In genomic region chr16:89367538-89368059, GRCh38 we compare ENCODE assay signal across 20 cellular contexts.
DNase-seq lines count a peak whose midpoint lies in the region; ATAC-seq and TF ChIP-seq lines count a peak whose summit lies in the region.
"Had no signal": no experiment of that assay in that cellular context is flagged by ENCODE, and none has a peak within 500 bp of the region (broad histone marks: within the 10 kb centered on the region; RNA-seq: fewer than 3 reads in every experiment).

No MANE protein-coding gene starts in this region.

- H3K9me3 ChIP-seq in endodermal cell (ENCODE audit: control insufficient read depth, low read length), result no peaks in the 10 kb centered on the region
- H3K9me3 ChIP-seq: A549, stomach had no signal

- DNase-seq in activated CD4-positive, alpha-beta T cell treated with anti-CD3 and anti-CD28 coated beads for 36 hours, result no peak
- no peak for DNase-seq in activated CD4-positive, alpha-beta T cell treated with anti-CD3 and anti-CD28 coated beads, Interleukin-2, amount 10 ng/mL, durations not matched to agents 24 days and 14 days
- peak; percentile 42 for DNase-seq in NAMALWA (ENCODE audit: low spot score)
- DNase-seq in endodermal cell, result no peak
- DNase-seq in osteocyte (ENCODE audit: extremely low spot score, unreplicated experiment), result no peak
- no peak for DNase-seq in GM20000 (ENCODE audit: low spot score)
- DNase-seq: CD4-positive, alpha-beta memory T cell; dermis blood vessel endothelial cell; DND-41; NCI-H1436; NCI-H226; SHP77; stimulated activated CD4-positive, alpha-beta T cell treated with anti-CD3 and anti-CD28 coated beads, Interleukin-15, amount 100 ng/mL, for 24 hours; stomach had no signal

- WGBS in endodermal cell (ENCODE audit: insufficient coverage in 1 of 2, insufficient read length in 1 of 2), 2 experiments, result 93 to 95% methylated on average over 6 to 8 of the region's 8 CpGs

- H3K27me3 ChIP-seq in endodermal cell (ENCODE audit: control insufficient read depth, insufficient read depth, low read length, poor library complexity, severe bottlenecking), result no peaks in the 10 kb centered on the region
- H3K27me3 ChIP-seq: stomach had no signal

- CTCF ChIA-PET in activated CD4-positive, alpha-beta T cell treated with anti-CD3 and anti-CD28 coated beads for 36 hours (lab: Charles Lee), result no interaction called here

- no peak overlapping the region for H3K27ac ChIP-seq in endodermal cell (ENCODE audit: low read depth, low read length)
- H3K27ac ChIP-seq: A549 had no signal

- no peak overlapping the region for H3K9ac ChIP-seq in endodermal cell (ENCODE audit: extremely low read depth, low read length, poor library complexity, severe bottlenecking)

- POLR2A ChIA-PET in activated CD4-positive, alpha-beta T cell treated with anti-CD3 and anti-CD28 coated beads for 36 hours (lab: Charles Lee), result no interaction called here

- TF ChIP-seq CTCF in endodermal cell (conservative IDR thresholded peaks at IDR 0.05) (no peak), osteocyte (IDR thresholded peaks at IDR 0.05) (no peak), GM20000 (IDR thresholded peaks at IDR 0.05; ENCODE audit: extremely low read depth, missing control alignments) (no peak)

- no peaks in the 10 kb centered on the region for H3K9me3 Mint-ChIP-seq in activated CD4-positive, alpha-beta T cell treated with anti-CD3 and anti-CD28 coated beads for 36 hours (ENCODE audit: low read depth)
- H3K9me3 Mint-ChIP-seq in activated CD4-positive, alpha-beta T cell treated with anti-CD3 and anti-CD28 coated beads, Interleukin-2, amount 10 ng/mL, durations not matched to agents 24 days and 14 days, result no peaks in the 10 kb centered on the region
- H3K9me3 Mint-ChIP-seq in endodermal cell, result no peaks in the 10 kb centered on the region
- no peaks in the 10 kb centered on the region for H3K9me3 Mint-ChIP-seq in osteocyte (ENCODE audit: unreplicated experiment)
- H3K9me3 Mint-ChIP-seq: CD4-positive, alpha-beta memory T cell; natural killer cell treated with Interleukin-12 subunit alpha and Interleukin-12 subunit beta and Interleukin-15 and Interleukin-18, amount 100 ng/mL, for 72 hours had no signal

- peak overlapping the region; percentile 31 for H3K27ac Mint-ChIP-seq in activated CD4-positive, alpha-beta T cell treated with anti-CD3 and anti-CD28 coated beads for 36 hours
- H3K27ac Mint-ChIP-seq in activated CD4-positive, alpha-beta T cell treated with anti-CD3 and anti-CD28 coated beads, Interleukin-2, amount 10 ng/mL, durations not matched to agents 24 days and 14 days, result no peak overlapping the region
- H3K27ac Mint-ChIP-seq in endodermal cell, result peak overlapping the region; percentile 58
- peak overlapping the region; percentile 65 for H3K27ac Mint-ChIP-seq in osteocyte (ENCODE audit: unreplicated experiment)
- H3K27ac Mint-ChIP-seq: activated naive CD8-positive, alpha-beta T cell had no signal

- peaks cover 29% of the 10 kb centered on the region for H3K36me3 Mint-ChIP-seq in activated CD4-positive, alpha-beta T cell treated with anti-CD3 and anti-CD28 coated beads for 36 hours (ENCODE audit: low read depth)
- peaks cover 14% of the 10 kb centered on the region for H3K36me3 Mint-ChIP-seq in activated CD4-positive, alpha-beta T cell treated with anti-CD3 and anti-CD28 coated beads, Interleukin-2, amount 10 ng/mL, durations not matched to agents 24 days and 14 days (ENCODE audit: low read depth)
- peaks cover 3% of the 10 kb centered on the region for H3K36me3 Mint-ChIP-seq in endodermal cell (ENCODE audit: low read depth)
- H3K36me3 Mint-ChIP-seq in osteocyte (ENCODE audit: unreplicated experiment), result peaks cover 3% of the 10 kb centered on the region
- H3K36me3 Mint-ChIP-seq: activated naive CD8-positive, alpha-beta T cell; natural killer cell treated with Interleukin-12 subunit alpha and Interleukin-12 subunit beta and Interleukin-15 and Interleukin-18, amount 100 ng/mL, for 72 hours had no signal

- ATAC-seq in activated CD4-positive, alpha-beta T cell treated with anti-CD3 and anti-CD28 coated beads for 36 hours, result no peak
- no peak for ATAC-seq in GM19351 (IDR thresholded peaks at IDR 0.05; ENCODE audit: unreplicated experiment)
- ATAC-seq in GM19324 (IDR thresholded peaks at IDR 0.05; ENCODE audit: low FRiP score, unreplicated experiment), result no peak
- ATAC-seq: A549; natural killer cell treated with Interleukin-12 subunit alpha and Interleukin-12 subunit beta and Interleukin-15 and Interleukin-18, amount 100 ng/mL, for 72 hours had no signal

- no peak overlapping the region for H3K4me3 ChIP-seq in endodermal cell (ENCODE audit: low read length)
- H3K4me3 ChIP-seq: A549, lung, stomach had no signal

- peaks cover 16% of the 10 kb centered on the region for H3K4me1 ChIP-seq in endodermal cell (ENCODE audit: control insufficient read depth, insufficient read depth, low read length)

- peaks cover 13% of the 10 kb centered on the region for H3K36me3 ChIP-seq in endodermal cell (ENCODE audit: control insufficient read depth, insufficient read depth, low read length)

- no peak overlapping the region for H3K4me3 Mint-ChIP-seq in activated CD4-positive, alpha-beta T cell treated with anti-CD3 and anti-CD28 coated beads for 36 hours
- no peak overlapping the region for H3K4me3 Mint-ChIP-seq in activated CD4-positive, alpha-beta T cell treated with anti-CD3 and anti-CD28 coated beads, Interleukin-2, amount 10 ng/mL, durations not matched to agents 24 days and 14 days
- H3K4me3 Mint-ChIP-seq in endodermal cell, result no peak overlapping the region
- H3K4me3 Mint-ChIP-seq in osteocyte (ENCODE audit: unreplicated experiment), result no peak overlapping the region
- H3K4me3 Mint-ChIP-seq: activated naive CD8-positive, alpha-beta T cell; natural killer cell treated with Interleukin-12 subunit alpha and Interleukin-12 subunit beta and Interleukin-15 and Interleukin-18, amount 100 ng/mL, for 72 hours had no signal

- peaks cover 83% of the 10 kb centered on the region for H3K4me1 Mint-ChIP-seq in activated CD4-positive, alpha-beta T cell treated with anti-CD3 and anti-CD28 coated beads for 36 hours
- peaks cover 51% of the 10 kb centered on the region for H3K4me1 Mint-ChIP-seq in activated CD4-positive, alpha-beta T cell treated with anti-CD3 and anti-CD28 coated beads, Interleukin-2, amount 10 ng/mL, durations not matched to agents 24 days and 14 days
- H3K4me1 Mint-ChIP-seq in endodermal cell, result peaks cover 44% of the 10 kb centered on the region
- H3K4me1 Mint-ChIP-seq in osteocyte (ENCODE audit: unreplicated experiment), result peaks cover 78% of the 10 kb centered on the region

- intact Hi-C loops in activated CD4-positive, alpha-beta T cell treated with anti-CD3 and anti-CD28 coated beads for 36 hours (cut with DNase I, micrococcal nuclease), result no loop called here
- intact Hi-C loops in activated CD4-positive, alpha-beta T cell treated with anti-CD3 and anti-CD28 coated beads, Interleukin-2, amount 10 ng/mL, durations not matched to agents 24 days and 14 days (cut with micrococcal nuclease), result no loop called here

- no peaks in the 10 kb centered on the region for H3K27me3 Mint-ChIP-seq in activated CD4-positive, alpha-beta T cell treated with anti-CD3 and anti-CD28 coated beads for 36 hours
- H3K27me3 Mint-ChIP-seq in activated CD4-positive, alpha-beta T cell treated with anti-CD3 and anti-CD28 coated beads, Interleukin-2, amount 10 ng/mL, durations not matched to agents 24 days and 14 days, result no peaks in the 10 kb centered on the region
- H3K27me3 Mint-ChIP-seq in endodermal cell (ENCODE audit: insufficient read depth) (no peaks in the 10 kb centered on the region), osteocyte (ENCODE audit: unreplicated experiment) (no peaks in the 10 kb centered on the region)
- H3K27me3 Mint-ChIP-seq: activated naive CD8-positive, alpha-beta T cell; CD4-positive, alpha-beta memory T cell; natural killer cell treated with Interleukin-12 subunit alpha and Interleukin-12 subunit beta and Interleukin-15 and Interleukin-18, amount 100 ng/mL, for 72 hours had no signal
